17 cellular contexts compared by ENCODE assay signal in the genomic region with DNA sequence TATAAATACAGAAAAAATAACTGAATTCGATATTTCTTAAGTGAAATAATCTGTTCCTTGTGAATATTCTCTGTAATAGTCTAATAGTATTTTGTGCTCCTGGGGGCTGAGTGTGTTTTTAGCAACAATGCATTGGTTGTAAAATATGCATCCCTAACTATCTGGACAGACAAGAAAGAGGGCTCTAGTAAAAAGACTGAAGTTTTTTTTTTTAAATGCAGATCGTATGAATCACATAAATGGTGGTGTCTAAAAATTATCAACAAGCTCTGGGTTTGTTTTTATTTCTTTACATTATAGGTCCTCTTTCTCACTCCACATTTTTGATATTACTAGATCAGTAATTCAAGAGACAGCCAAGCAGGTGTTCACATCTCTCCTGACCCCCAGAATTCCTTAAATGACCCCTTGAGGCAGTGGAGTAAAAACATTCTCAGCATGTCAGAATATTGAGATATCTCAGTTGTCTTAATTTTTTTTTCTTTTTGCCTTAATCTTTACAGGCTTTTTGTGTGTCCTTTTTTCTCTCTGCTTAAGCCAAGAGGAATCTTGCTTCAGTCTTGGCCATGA. TPM values are rescaled to one million over a fixed set of nuclear protein-coding genes. Genes with fewer than 3 reads are reported as not detected.
DNase-seq lines count a peak whose midpoint lies in the region; ATAC-seq, FAIRE-seq and TF ChIP-seq lines count a peak whose summit lies in the region.
"Had no signal": no experiment of that assay in that cellular context is flagged by ENCODE, and none has a peak within 500 bp of the region (broad histone marks: within the 10 kb centered on the region; RNA-seq: fewer than 3 reads in every experiment).

No MANE protein-coding gene starts in this region.

- H3K36me3 Mint-ChIP-seq in astrocyte (ENCODE audit: low read depth, unreplicated experiment): peaks cover 28% of the 10 kb centered on the region

- no peak overlapping the region for H3K4me3 ChIP-seq in astrocyte (ENCODE audit: insufficient read depth, low read depth, low read length)
- H3K4me3 ChIP-seq in osteoblast (ENCODE audit: insufficient read depth, low read length): no peak overlapping the region
- no peak overlapping the region for H3K4me3 ChIP-seq in suprapubic skin
- H3K4me3 ChIP-seq: GM23338 had no signal

- no peak for TF ChIP-seq POLR2A in suprapubic skin (IDR thresholded peaks at IDR 0.05)

- no peak overlapping the region for H3K9ac ChIP-seq in astrocyte (ENCODE audit: low read length)

- H3K27ac ChIP-seq in astrocyte (ENCODE audit: low read depth, low read length): no peak overlapping the region
- H3K27ac ChIP-seq in osteoblast (ENCODE audit: low read depth, low read length): no peak overlapping the region
- no peak overlapping the region for H3K27ac ChIP-seq in suprapubic skin

- TF ChIP-seq CTCF in astrocyte (IDR thresholded peaks at IDR 0.05; ENCODE audit: insufficient read depth, low read depth, low read length) (no peak), osteoblast (IDR thresholded peaks at IDR 0.05; ENCODE audit: extremely low read depth, low read depth, low read length) (no peak), suprapubic skin (IDR thresholded peaks at IDR 0.05) (no peak)

- H3K9me3 ChIP-seq in astrocyte (ENCODE audit: insufficient read depth, low read depth, low read length): no peaks in the 10 kb centered on the region
- no peaks in the 10 kb centered on the region for H3K9me3 ChIP-seq in osteoblast (ENCODE audit: low read depth, low read length)
- no peaks in the 10 kb centered on the region for H3K9me3 ChIP-seq in suprapubic skin
- H3K9me3 ChIP-seq: BE2C had no signal

- H3K27me3 Mint-ChIP-seq in astrocyte (ENCODE audit: low read depth, unreplicated experiment): no peaks in the 10 kb centered on the region
- H3K27me3 Mint-ChIP-seq: CD8-positive, alpha-beta memory T cell had no signal

- WGBS in suprapubic skin: 74% methylated on average over 2 of the region's 2 CpGs

- H2AFZ ChIP-seq in astrocyte (ENCODE audit: low read depth, low read length) (no peak overlapping the region), osteoblast (ENCODE audit: low read length) (no peak overlapping the region)
- H2AFZ ChIP-seq: GM23338 had no signal

- H3K27ac Mint-ChIP-seq in astrocyte (ENCODE audit: unreplicated experiment): no peak overlapping the region
- H3K27ac Mint-ChIP-seq: GM23338 had no signal

- TF ChIP-seq EP300 in suprapubic skin (IDR thresholded peaks at IDR 0.05): no peak

- H3K4me1 ChIP-seq in astrocyte (ENCODE audit: insufficient read depth, low read length): peaks cover 8% of the 10 kb centered on the region
- H3K4me1 ChIP-seq in osteoblast (ENCODE audit: insufficient read depth, low read length): peaks cover 19% of the 10 kb centered on the region
- H3K4me1 ChIP-seq in suprapubic skin: no peaks in the 10 kb centered on the region
- H3K4me1 ChIP-seq: BE2C had no signal

- DNase-seq in EL (peak; percentile 29), astrocyte (ENCODE audit: low read depth) (peak; percentile 46), osteoblast (ENCODE audit: insufficient read length, low spot score, missing footprints) (peak; percentile 80), activated gamma-delta T cell (lab: John Stamatoyannopoulos, UW) (no peak), cortex of kidney (lab: John Stamatoyannopoulos, UW) (no peak), suprapubic skin (ENCODE audit: low spot score in 2 of 2) (no peak)
- DNase-seq: ACHN; BE2C; CD8-positive, alpha-beta memory T cell; MV-4-11; NCI-H1436; NCI-H2081; NCI-H524; SHP77 treated with DMSO at 0.1 percent for 48 hours had no signal

- peak; percentile 39 for FAIRE-seq in A204.1 (lab: Jason Lieb, UNC)
- no peak for FAIRE-seq in astrocyte (lab: Jason Lieb, UNC)

- H4K20me1 ChIP-seq in astrocyte (ENCODE audit: insufficient read depth, low read length): peaks cover 64% of the 10 kb centered on the region
- H4K20me1 ChIP-seq in osteoblast (ENCODE audit: insufficient read depth, low read length): peaks cover 60% of the 10 kb centered on the region

- H3K9me3 Mint-ChIP-seq in astrocyte (ENCODE audit: unreplicated experiment): peaks cover 3% of the 10 kb centered on the region
- H3K9me3 Mint-ChIP-seq: GM23338 had no signal

- H3K4me2 ChIP-seq in astrocyte (ENCODE audit: low read length): no peak overlapping the region
- H3K4me2 ChIP-seq in osteoblast (ENCODE audit: insufficient read depth, low read length): no peak overlapping the region
- H3K4me2 ChIP-seq: GM23338 had no signal

- no peak for ATAC-seq in HG03457 (IDR thresholded peaks at IDR 0.05; ENCODE audit: unreplicated experiment)
- ATAC-seq: GM23338 had no signal

- H3K4me3 Mint-ChIP-seq in astrocyte (ENCODE audit: unreplicated experiment): no peak overlapping the region
- H3K4me3 Mint-ChIP-seq: CD8-positive, alpha-beta memory T cell; GM23338 had no signal

- peaks cover 25% of the 10 kb centered on the region for H3K4me1 Mint-ChIP-seq in astrocyte (ENCODE audit: low read depth, unreplicated experiment)
- H3K4me1 Mint-ChIP-seq: GM23338 had no signal

- peaks cover 79% of the 10 kb centered on the region for H3K79me2 ChIP-seq in astrocyte (ENCODE audit: insufficient read depth, low read length)
- H3K79me2 ChIP-seq in osteoblast (ENCODE audit: insufficient read depth, low read length): peaks cover 74% of the 10 kb centered on the region

- H3K36me3 ChIP-seq in astrocyte (ENCODE audit: insufficient read depth, low read length) (peaks cover 3% of the 10 kb centered on the region), osteoblast (ENCODE audit: insufficient read depth, low read length) (peaks cover 13% of the 10 kb centered on the region), suprapubic skin (peaks cover 7% of the 10 kb centered on the region)
- H3K36me3 ChIP-seq: BE2C had no signal

- H3K27me3 ChIP-seq in astrocyte (ENCODE audit: insufficient read depth, low read length) (no peaks in the 10 kb centered on the region), osteoblast (ENCODE audit: insufficient read depth, low read length) (no peaks in the 10 kb centered on the region), suprapubic skin (no peaks in the 10 kb centered on the region)
- H3K27me3 ChIP-seq: BE2C had no signal

RNA-seq across cellular contexts. Expression of gene ARID5B, which starts 18.2 kb away (rescaled TPM):
- 64.6 and 66.0 TPM in 2 replicates for total RNA-seq in astrocyte
- total RNA-seq in osteoblast: 88.4 and 94.1 TPM in 2 replicates
- 10 to 100 TPM; 45.4 to 75.2 (median 71.9) TPM for total RNA-seq in suprapubic skin

Comparison
In these comparisons a context has a peak if more than half of its experiments do, and no peak if none do; other contexts are left out.
1. DNase-seq: peak in EL (single experiment), astrocyte (single experiment) and osteoblast (single experiment); none in activated gamma-delta T cell (single experiment), cortex of kidney (single experiment) and suprapubic skin (0 of 2).